ENCODE assay signal across 7 cellular contexts in genomic region chr21:37601915-37602314, GRCh38.
"Had no signal": no experiment of that assay in that cellular context is flagged by ENCODE, and none has a peak within 500 bp of the region (broad histone marks: within the 10 kb centered on the region; RNA-seq: fewer than 3 reads in every experiment).

No MANE protein-coding gene starts in this region.

- H3K9me3 Mint-ChIP-seq: HFFc6 had no signal

- H3K36me3 Mint-ChIP-seq: IgD-negative memory B cell had no signal

- H3K27ac Mint-ChIP-seq: HFFc6, IgD-negative memory B cell had no signal

- DNase-seq: GM23248, GOT3, H7, HFFc6 had no signal

- ATAC-seq: HCT116, HepG2 had no signal

- H3K4me1 Mint-ChIP-seq: IgD-negative memory B cell had no signal

- H3K4me3 Mint-ChIP-seq: HFFc6, IgD-negative memory B cell had no signal
